7 cellular contexts compared by ENCODE assay signal in genomic region chr12:79684338-79684737, GRCh38. TPM values are rescaled to one million over a fixed set of nuclear protein-coding genes. Genes with fewer than 3 reads are reported as not detected.
DNase-seq lines count a peak whose midpoint lies in the region; ATAC-seq, FAIRE-seq and TF ChIP-seq lines count a peak whose summit lies in the region.
"Not testable (repeated sequence)": the region's sequence is repeated elsewhere in the genome, so short reads cannot be mapped to it uniquely, and the experiment has no call there.

No MANE protein-coding gene starts in this region.

- H4K8ac ChIP-seq in trophoblast cell (ENCODE audit: low read depth, low read length) = not testable (repeated sequence)

- not testable (repeated sequence) for DNase-seq in GM23248; OCI-LY7 (ENCODE audit: low spot score); RWPE2 (ENCODE audit: low spot score); astrocyte (ENCODE audit: low read depth); chondrocyte (ENCODE audit: low spot score); keratinocyte (ENCODE audit: low read depth, low spot score); trophoblast cell

- not testable (repeated sequence) for TF ChIP-seq CTCF in OCI-LY7 (conservative IDR thresholded peaks at IDR 0.05; ENCODE audit: low read length); RWPE2 (IDR thresholded peaks at IDR 0.05; ENCODE audit: poor library complexity, severe bottlenecking); astrocyte (IDR thresholded peaks at IDR 0.05; ENCODE audit: insufficient read depth, low read depth, low read length); chondrocyte (IDR thresholded peaks at IDR 0.05); keratinocyte (optimal IDR thresholded peaks at IDR 0.05 in 1 of 3, IDR thresholded peaks at IDR 0.05 in 1 of 3, conservative IDR thresholded peaks at IDR 0.05 in 1 of 3; ENCODE audit: extremely low read depth in 1 of 3, insufficient read depth in 2 of 3, low read length in 3 of 3)

- intact Hi-C loops in OCI-LY7 (cut with micrococcal nuclease; ENCODE audit: unreplicated experiment) = not testable (repeated sequence)

- H3K27me3 ChIP-seq in GM23248 (replicated peaks; ENCODE audit: insufficient read depth); RWPE2 (ENCODE audit: insufficient read depth, poor library complexity, severe bottlenecking); astrocyte (ENCODE audit: insufficient read depth, low read length); keratinocyte (ENCODE audit: control insufficient read depth, extremely low read depth, insufficient read depth, low read length); trophoblast cell (ENCODE audit: insufficient read depth, low read length): not testable (repeated sequence)

- H3K27me3 Mint-ChIP-seq in astrocyte (ENCODE audit: low read depth, unreplicated experiment); chondrocyte (ENCODE audit: low read depth): not testable (repeated sequence)

- H3K4me1 ChIP-seq in GM23248 (ENCODE audit: insufficient read depth) = peaks cover 45% of the 10 kb centered on the region
- peaks cover 74% of the 10 kb centered on the region for H3K4me1 ChIP-seq in OCI-LY7 (ENCODE audit: insufficient read depth, low read length, poor library complexity, severe bottlenecking)
- H3K4me1 ChIP-seq in RWPE2 (ENCODE audit: insufficient read depth, poor library complexity, severe bottlenecking) = peaks cover 44% of the 10 kb centered on the region
- H3K4me1 ChIP-seq in astrocyte (ENCODE audit: insufficient read depth, low read length) = peaks cover 29% of the 10 kb centered on the region
- H3K4me1 ChIP-seq in keratinocyte (ENCODE audit: control insufficient read depth, extremely low read depth, insufficient read depth, low read length) = peaks cover 48% of the 10 kb centered on the region
- H3K4me1 ChIP-seq in trophoblast cell (ENCODE audit: control insufficient read depth in 1 of 2, insufficient read depth in 2 of 2, low read length in 2 of 2) = not testable (repeated sequence)

- H2BK12ac ChIP-seq in trophoblast cell (ENCODE audit: low read length) = not testable (repeated sequence)

- 97 to 98% methylated on average over 5 of the region's 5 CpGs for WGBS in GM23248 (ENCODE audit: low coverage in 1 of 2, low lambda C conversion rate in 2 of 2, missing lambda C conversion rate in 2 of 2), 2 experiments
- WGBS in trophoblast cell (ENCODE audit: extremely low coverage, insufficient coverage, insufficient read length) = no CpG with 5 or more reads among the region's 5 CpGs

- not testable (repeated sequence) for H3K14ac ChIP-seq in trophoblast cell (ENCODE audit: low read length)

- H3K4me1 Mint-ChIP-seq in astrocyte (ENCODE audit: low read depth, unreplicated experiment) = peaks cover 27% of the 10 kb centered on the region
- H3K4me1 Mint-ChIP-seq in chondrocyte (ENCODE audit: low read depth) = peaks cover 96% of the 10 kb centered on the region

- H2AFZ ChIP-seq in GM23248; OCI-LY7 (ENCODE audit: low read length); astrocyte (ENCODE audit: low read depth, low read length); keratinocyte (ENCODE audit: control insufficient read depth, low read length); trophoblast cell (ENCODE audit: insufficient read depth, low read length, poor library complexity): not testable (repeated sequence)

- H3K79me1 ChIP-seq in trophoblast cell (ENCODE audit: low read length) = not testable (repeated sequence)

- not testable (repeated sequence) for H4K20me1 ChIP-seq in GM23248 (ENCODE audit: insufficient read depth)
- peaks cover 68% of the 10 kb centered on the region for H4K20me1 ChIP-seq in OCI-LY7 (ENCODE audit: insufficient read depth, low read length)
- H4K20me1 ChIP-seq in astrocyte (ENCODE audit: insufficient read depth, low read length) = peaks cover 57% of the 10 kb centered on the region
- peaks cover 12% of the 10 kb centered on the region for H4K20me1 ChIP-seq in keratinocyte (ENCODE audit: control insufficient read depth, extremely low read depth, insufficient read depth, low read length)

- H2BK5ac ChIP-seq in trophoblast cell (ENCODE audit: low read depth, low read length, poor library complexity) = not testable (repeated sequence)

- H3K18ac ChIP-seq in trophoblast cell (ENCODE audit: low read length) = not testable (repeated sequence)

- not testable (repeated sequence) for ATAC-seq in RWPE2 (ENCODE audit: low read depth)

- H3K27ac ChIP-seq in GM23248 = peak overlapping the region; percentile 21
- H3K27ac ChIP-seq in OCI-LY7 (ENCODE audit: low read depth, low read length, poor library complexity, severe bottlenecking); trophoblast cell (ENCODE audit: low read depth, low read length): not testable (repeated sequence)
- H3K27ac ChIP-seq in RWPE2 (ENCODE audit: poor library complexity, severe bottlenecking) = peak overlapping the region; percentile 97
- H3K27ac ChIP-seq in astrocyte (ENCODE audit: low read depth, low read length) = peak overlapping the region; percentile 97
- peak overlapping the region; percentile 99 for H3K27ac ChIP-seq in keratinocyte (ENCODE audit: control insufficient read depth, insufficient read depth, low read length)

- not testable (repeated sequence) for H4K91ac ChIP-seq in trophoblast cell (ENCODE audit: low read depth, low read length)

- H3K23ac ChIP-seq in trophoblast cell (ENCODE audit: low read length) = not testable (repeated sequence)

- not testable (repeated sequence) for H3K9me3 Mint-ChIP-seq in astrocyte (ENCODE audit: unreplicated experiment); chondrocyte (ENCODE audit: low read depth)

- POLR2A ChIA-PET in OCI-LY7 (lab: Charles Lee) = interaction anchor here (0.8 to 2.4 kb wide), 4 partner anchors 9 to 251 kb away, joined by 3 to 9 read pairs (median 3); no protein-coding TSS in a partner anchor

- H2BK120ac ChIP-seq in trophoblast cell (ENCODE audit: insufficient read depth, low read length, poor library complexity) = not testable (repeated sequence)

- H3F3A ChIP-seq in GM23248 (ENCODE audit: insufficient read depth) = peaks cover 39% of the 10 kb centered on the region

- H3K36me3 ChIP-seq in GM23248 (ENCODE audit: low read depth); astrocyte (ENCODE audit: insufficient read depth, low read length); keratinocyte (ENCODE audit: control insufficient read depth in 2 of 2, extremely low read depth in 1 of 2, insufficient read depth in 2 of 2, low read length in 2 of 2); trophoblast cell (ENCODE audit: control insufficient read depth in 1 of 2, insufficient read depth in 2 of 2, low read length in 2 of 2): not testable (repeated sequence)
- H3K36me3 ChIP-seq in OCI-LY7 (ENCODE audit: insufficient read depth, low read length) (peaks cover 57% of the 10 kb centered on the region), RWPE2 (ENCODE audit: low read depth) (peaks cover 27% of the 10 kb centered on the region)

- not testable (repeated sequence) for H3K9ac ChIP-seq in GM23248; astrocyte (ENCODE audit: low read length); keratinocyte (ENCODE audit: control insufficient read depth, extremely low read depth, insufficient read depth, low read length); trophoblast cell (ENCODE audit: low read length)

- peak overlapping the region; percentile 86 for H3K4ac ChIP-seq in trophoblast cell (ENCODE audit: low read depth, low read length)

- H2AK5ac ChIP-seq in trophoblast cell (ENCODE audit: low read length) = not testable (repeated sequence)

- not testable (repeated sequence) for FAIRE-seq in astrocyte (lab: Jason Lieb, UNC); keratinocyte (lab: Jason Lieb, UNC)

- 0 out of 2 replicates have a peak overlapping the region, but pooled peaks have one; percentile 84 for H3K4me3 ChIP-seq in GM23248
- H3K4me3 ChIP-seq in OCI-LY7 (ENCODE audit: low read depth, low read length, poor library complexity, severe bottlenecking); RWPE2 (ENCODE audit: severe bottlenecking); astrocyte (ENCODE audit: insufficient read depth, low read depth, low read length); keratinocyte (ENCODE audit: control insufficient read depth in 2 of 3, extremely low read depth in 1 of 3, insufficient read depth in 2 of 3, low read depth in 1 of 3, low read length in 3 of 3); trophoblast cell (ENCODE audit: low read depth, low read length): not testable (repeated sequence)

- H3K79me2 ChIP-seq in GM23248 (ENCODE audit: insufficient read depth) (peaks cover 99% of the 10 kb centered on the region), OCI-LY7 (ENCODE audit: insufficient read depth, low read depth, low read length) (peaks cover 99% of the 10 kb centered on the region), astrocyte (ENCODE audit: insufficient read depth, low read length) (peaks cover 100% of the 10 kb centered on the region), keratinocyte (ENCODE audit: control insufficient read depth, insufficient read depth, low read length) (peaks cover 98% of the 10 kb centered on the region)
- not testable (repeated sequence) for H3K79me2 ChIP-seq in trophoblast cell (ENCODE audit: control insufficient read depth, insufficient read depth, low read length, poor library complexity)

- H3K4me2 ChIP-seq in GM23248 (ENCODE audit: unreplicated experiment) = peak overlapping the region; percentile 93
- peak overlapping the region; percentile 52; the same call in 1 of the 2 replicates for H3K4me2 ChIP-seq in OCI-LY7 (ENCODE audit: low read length)
- peak overlapping the region; percentile 89 for H3K4me2 ChIP-seq in astrocyte (ENCODE audit: low read length)
- H3K4me2 ChIP-seq in keratinocyte (ENCODE audit: control insufficient read depth, extremely low read depth, insufficient read depth, low read depth, low read length); trophoblast cell (ENCODE audit: low read length): not testable (repeated sequence)

- H3K9me1 ChIP-seq in keratinocyte (ENCODE audit: control insufficient read depth, extremely low read depth, insufficient read depth, low read length) = not testable (repeated sequence)

- CTCF ChIA-PET in OCI-LY7 (lab: Charles Lee; ENCODE audit: unreplicated experiment) = not testable (repeated sequence)

- H3K36me3 Mint-ChIP-seq in astrocyte (ENCODE audit: low read depth, unreplicated experiment); chondrocyte (ENCODE audit: low read depth): not testable (repeated sequence)

- in situ Hi-C loops in GM23248 (cut with MboI) = not testable (repeated sequence)

- H3K4me3 Mint-ChIP-seq in astrocyte (ENCODE audit: unreplicated experiment); chondrocyte (ENCODE audit: unreplicated experiment): not testable (repeated sequence)

- not testable (repeated sequence) for BruUV-seq in OCI-LY7 (replicated peaks; lab: Mats Ljungman, UMichigan)

- H3K27ac Mint-ChIP-seq in astrocyte (ENCODE audit: unreplicated experiment) = not testable (repeated sequence)
- H3K27ac Mint-ChIP-seq in chondrocyte (ENCODE audit: unreplicated experiment) = peak overlapping the region; percentile 34

- dilution Hi-C loops in keratinocyte (cut with MboI; ENCODE audit: extremely low pct_ligation_motif_present, low sequenced_read_pairs) = not testable (repeated sequence)

- H3K9me2 ChIP-seq in GM23248 (ENCODE audit: insufficient read depth); OCI-LY7 (ENCODE audit: insufficient read depth, low read length): not testable (repeated sequence)

- H4K12ac ChIP-seq in trophoblast cell (ENCODE audit: low read depth, low read length) = not testable (repeated sequence)

- not testable (repeated sequence) for H3K9me3 ChIP-seq in GM23248 (ENCODE audit: low read depth); OCI-LY7 (ENCODE audit: low read length); RWPE2 (ENCODE audit: severe bottlenecking); astrocyte (ENCODE audit: insufficient read depth, low read depth, low read length); keratinocyte (ENCODE audit: control insufficient read depth, low read depth, low read length); trophoblast cell (ENCODE audit: insufficient read depth, low read depth, low read length)

RNA-seq across cellular contexts. Expression of gene PAWR, which starts 6.4 kb away (rescaled TPM):
- 53.2 and 62.6 TPM in 2 replicates for total RNA-seq in GM23248 (2014; rRNA removed; shearing (Covaris generic))
- 53.9 and 54.4 TPM in 2 replicates for polyA plus RNA-seq in GM23248 (2016; fragmentation: Nextera tagmentation; extraction: Ambion mirVana)
- 186 and 263 TPM in 2 replicates for total RNA-seq in OCI-LY7 (2014; rRNA removed; shearing (Covaris generic))
- 107 and 110 TPM in 2 replicates for total RNA-seq in OCI-LY7 (2022)
- total RNA-seq in astrocyte = 189 and 204 TPM in 2 replicates
- total RNA-seq in chondrocyte = 127 to 157 TPM (median 137 TPM) in 3 replicates
- polyA plus RNA-seq in keratinocyte = 16.3 to 41.1 TPM (median 23.4 TPM) in 3 replicates
- polyA plus RNA-seq in keratinocyte (2011; ENCODE audit: low read depth) = 437 TPM
- 12.6 and 20.6 TPM in 2 replicates for polyA plus RNA-seq in keratinocyte (2011; cell fraction: cytosol; rRNA removed)
- polyA plus RNA-seq in keratinocyte (2011; cell fraction: nucleus; rRNA removed) = 44.6 and 61.7 TPM in 2 replicates
- polyA plus RNA-seq in keratinocyte (2012; ENCODE audit: low replicate concordance) = 35.6 and 56.4 TPM in 2 replicates
- 4.4 to 26.8 TPM (median 10.9 TPM) in 3 replicates for polyA minus RNA-seq in keratinocyte
- 44.3 TPM for polyA minus RNA-seq in keratinocyte (2011; cell fraction: cytosol; rRNA and poly(A)+ RNA removed)
- polyA minus RNA-seq in keratinocyte (2011; cell fraction: nucleus; rRNA and poly(A)+ RNA removed) = 36.2 and 73.8 TPM in 2 replicates
- polyA plus RNA-seq in trophoblast cell (2013) = 63.9 and 76.7 TPM in 2 replicates
